Comparison of ENCODE assay signal across 1 cellular context in genomic region chr12:54282949-54283593, GRCh38.
A peak's percentile ranks its signal among the peaks of the same experiment; 100 is the strongest.
TF ChIP-seq lines count a peak whose summit lies in the region.

No MANE protein-coding gene starts in this region.

TF ChIP-seq in WTC11, 78 proteins besides CTCF, POLR2A, EP300 and RAD21 (continued from another document and continues in another):
- TF ChIP-seq ARID4B (CRISPR knock-in tag; IDR thresholded peaks at IDR 0.05; ENCODE audit: borderline replicate concordance): no peak
- TF ChIP-seq ZNF532 (CRISPR knock-in tag; IDR thresholded peaks at IDR 0.05; ENCODE audit: borderline replicate concordance): 0 out of 2 replicates have a peak, but pooled peaks have one; percentile 17
- TF ChIP-seq NFYB (CRISPR knock-in tag; conservative IDR thresholded peaks at IDR 0.05; ENCODE audit: low read depth): no peak
- no peak for TF ChIP-seq NFE2L1 (CRISPR knock-in tag; IDR thresholded peaks at IDR 0.05)
- TF ChIP-seq OVOL2 (CRISPR knock-in tag; IDR thresholded peaks at IDR 0.05; ENCODE audit: borderline replicate concordance): no peak
- no peak for TF ChIP-seq HMGA2 (CRISPR knock-in tag; IDR thresholded peaks at IDR 0.05)
- peak; percentile 43; the same call in 1 of the 2 replicates for TF ChIP-seq ERG (CRISPR knock-in tag; IDR thresholded peaks at IDR 0.05)
- TF ChIP-seq AFF4 (CRISPR knock-in tag; IDR thresholded peaks at IDR 0.05; ENCODE audit: borderline replicate concordance): no peak
- TF ChIP-seq FOXK1 (CRISPR knock-in tag; IDR thresholded peaks at IDR 0.05): no peak
- TF ChIP-seq ZNF416 (CRISPR knock-in tag; IDR thresholded peaks at IDR 0.05): no peak; the same call in 1 of the 2 replicates
- TF ChIP-seq E2F4 (CRISPR knock-in tag; IDR thresholded peaks at IDR 0.05; ENCODE audit: borderline replicate concordance, low read depth): no peak
- no peak for TF ChIP-seq FOXP4 (CRISPR knock-in tag; IDR thresholded peaks at IDR 0.05)
- no peak for TF ChIP-seq CREB1 (CRISPR knock-in tag; IDR thresholded peaks at IDR 0.05)
- no peak for TF ChIP-seq FOXJ3 (CRISPR knock-in tag; IDR thresholded peaks at IDR 0.05; ENCODE audit: borderline replicate concordance)
- TF ChIP-seq TP53 (CRISPR knock-in tag; IDR thresholded peaks at IDR 0.05): no peak
- TF ChIP-seq IRF1 (CRISPR knock-in tag; IDR thresholded peaks at IDR 0.05): no peak
- TF ChIP-seq NR2C2 (CRISPR knock-in tag; IDR thresholded peaks at IDR 0.05): no peak
- no peak for TF ChIP-seq CREM (CRISPR knock-in tag; IDR thresholded peaks at IDR 0.05)
- no peak for TF ChIP-seq TEAD4 (CRISPR knock-in tag; IDR thresholded peaks at IDR 0.05)
- no peak for TF ChIP-seq KAT7 (CRISPR knock-in tag; IDR thresholded peaks at IDR 0.05; ENCODE audit: borderline replicate concordance)
- TF ChIP-seq ATF2 (CRISPR knock-in tag; IDR thresholded peaks at IDR 0.05; ENCODE audit: borderline replicate concordance, low read depth): no peak
- no peak for TF ChIP-seq MYBL2 (CRISPR knock-in tag; IDR thresholded peaks at IDR 0.05)
- TF ChIP-seq RORB (CRISPR knock-in tag; IDR thresholded peaks at IDR 0.05): no peak
- no peak for TF ChIP-seq ATF6 (CRISPR knock-in tag; IDR thresholded peaks at IDR 0.05)
- TF ChIP-seq ZNF263 (CRISPR knock-in tag; IDR thresholded peaks at IDR 0.05; ENCODE audit: low read depth): no peak
- TF ChIP-seq ZNF671 (CRISPR knock-in tag; IDR thresholded peaks at IDR 0.05): peak; percentile 11; the same call in 1 of the 2 replicates
- no peak for TF ChIP-seq ATF3 (CRISPR knock-in tag; conservative IDR thresholded peaks at IDR 0.05)
- no peak for TF ChIP-seq ZSCAN18 (CRISPR knock-in tag; IDR thresholded peaks at IDR 0.05)
- no peak for TF ChIP-seq ATF1 (CRISPR knock-in tag; IDR thresholded peaks at IDR 0.05)
- TF ChIP-seq ZNF219 (CRISPR knock-in tag; IDR thresholded peaks at IDR 0.05; ENCODE audit: borderline replicate concordance): no peak
